Comparison of ENCODE assay signal across 27 cellular contexts in the genomic region with DNA sequence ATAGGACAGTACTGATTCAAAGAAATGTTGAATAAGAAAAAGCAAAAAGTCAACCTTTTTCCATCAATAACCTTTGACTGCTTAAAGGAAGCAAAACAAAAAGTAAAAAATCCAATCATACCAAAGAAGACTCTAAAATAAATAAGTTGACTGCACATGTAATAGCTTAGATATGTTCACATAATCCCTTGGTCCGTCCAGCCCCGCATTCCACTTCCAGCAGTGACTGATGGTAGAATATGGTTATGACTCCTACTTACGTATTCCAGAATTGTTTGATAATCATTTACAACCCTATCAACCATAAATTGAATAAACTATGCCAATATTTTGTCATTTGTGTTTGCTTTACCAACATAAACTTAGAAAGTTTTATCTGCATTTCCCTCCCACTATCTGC.
A peak's percentile ranks its signal among the peaks of the same experiment; 100 is the strongest.
DNase-seq lines count a peak whose midpoint lies in the region; ATAC-seq and TF ChIP-seq lines count a peak whose summit lies in the region.
"Had no signal": no experiment of that assay in that cellular context is flagged by ENCODE, and none has a peak within 500 bp of the region (broad histone marks: within the 10 kb centered on the region; RNA-seq: fewer than 3 reads in every experiment).

No MANE protein-coding gene starts in this region.

- intact Hi-C loops in CD4-positive, alpha-beta memory T cell (cut with micrococcal nuclease) = no loop called here

- POLR2A ChIA-PET in CD4-positive, alpha-beta memory T cell (lab: Charles Lee; ENCODE audit: partially characterized antibody) = no interaction called here

- H3K9me3 Mint-ChIP-seq in HFFc6 = no peaks in the 10 kb centered on the region; the same call in 1 of the 2 replicates
- H3K9me3 Mint-ChIP-seq in CD4-positive, alpha-beta memory T cell = peaks cover 0 to 4% (median 0%) of the 10 kb centered on the region in 8 donors
- H3K9me3 Mint-ChIP-seq: activated naive CD4-positive, alpha-beta T cell treated with anti-CD3 and anti-CD28 coated beads, Interleukin-2, amount 10 ng/mL, durations not matched to agents 7 days and 5 days; nephron; stimulated activated effector memory CD8-positive, alpha-beta T cell treated with anti-CD3 and anti-CD28 coated beads, Interleukin-12 subunit alpha, Interleukin-12 subunit beta, amount 100 ng/mL, for 72 hours had no signal

- peak overlapping the region; percentile 14; the same call in 1 of the 2 replicates for H3K4me3 Mint-ChIP-seq in HFFc6
- H3K4me3 Mint-ChIP-seq in CD4-positive, alpha-beta memory T cell = no peak overlapping the region
- H3K4me3 Mint-ChIP-seq: activated CD4-positive, alpha-beta memory T cell treated with anti-CD3 and anti-CD28 coated beads, Interleukin-2, amount 10 ng/mL, durations not matched to agents 7 days and 5 days; activated naive CD4-positive, alpha-beta T cell treated with anti-CD3 and anti-CD28 coated beads, Interleukin-2, amount 10 ng/mL, durations not matched to agents 7 days and 5 days; GM23338; nephron; stimulated activated effector memory CD8-positive, alpha-beta T cell treated with anti-CD3 and anti-CD28 coated beads, Interleukin-12 subunit alpha, Interleukin-12 subunit beta, amount 100 ng/mL, for 72 hours had no signal

- H3K36me3 ChIP-seq in CD4-positive, alpha-beta memory T cell (ENCODE audit: insufficient read depth, low read length) = no peaks in the 10 kb centered on the region
- H3K36me3 ChIP-seq: esophagus muscularis mucosa, lower lobe of right lung, pancreas, right atrium auricular region, upper lobe of left lung had no signal

- H3K27ac Mint-ChIP-seq in HFFc6 = peak overlapping the region; percentile 26
- no peak overlapping the region for H3K27ac Mint-ChIP-seq in CD4-positive, alpha-beta memory T cell
- H3K27ac Mint-ChIP-seq: activated CD4-positive, alpha-beta memory T cell treated with anti-CD3 and anti-CD28 coated beads, Interleukin-2, amount 10 ng/mL, durations not matched to agents 7 days and 5 days; activated naive CD4-positive, alpha-beta T cell treated with anti-CD3 and anti-CD28 coated beads, Interleukin-2, amount 10 ng/mL, durations not matched to agents 7 days and 5 days; GM23338; nephron; stimulated activated effector memory CD8-positive, alpha-beta T cell treated with anti-CD3 and anti-CD28 coated beads, Interleukin-12 subunit alpha, Interleukin-12 subunit beta, amount 100 ng/mL, for 72 hours had no signal

- no peaks in the 10 kb centered on the region for H3K27me3 ChIP-seq in CD4-positive, alpha-beta memory T cell (ENCODE audit: insufficient read depth, low read length)
- H3K27me3 ChIP-seq: esophagus muscularis mucosa, pancreas, right atrium auricular region, upper lobe of left lung had no signal

- in situ Hi-C loops in astrocyte of the spinal cord (cut with HindIII; ENCODE audit: low sequenced_read_pairs) = no loop called here

- H3K4me1 Mint-ChIP-seq in HFFc6 (ENCODE audit: low read depth) = peaks cover 33% of the 10 kb centered on the region
- H3K4me1 Mint-ChIP-seq in CD4-positive, alpha-beta memory T cell = peaks cover 6 to 23% (median 11%) of the 10 kb centered on the region in 4 donors
- H3K4me1 Mint-ChIP-seq: GM23338 had no signal

- no peak for TF ChIP-seq CTCF in HFFc6 (IDR thresholded peaks at IDR 0.05)
- no peak for TF ChIP-seq CTCF in astrocyte of the spinal cord (IDR thresholded peaks at IDR 0.05; ENCODE audit: low read depth, low read length)

- H3K4me3 ChIP-seq in astrocyte of the spinal cord (ENCODE audit: low read depth, low read length) = no peak overlapping the region
- no peak overlapping the region for H3K4me3 ChIP-seq in CD4-positive, alpha-beta memory T cell (ENCODE audit: low read length in 2 of 2)
- H3K4me3 ChIP-seq: esophagus muscularis mucosa, GM23338, lower lobe of right lung, pancreas, right atrium auricular region, upper lobe of left lung had no signal

- H3K4me1 ChIP-seq in CD4-positive, alpha-beta memory T cell (ENCODE audit: insufficient read depth, low read length) = peaks cover 10% of the 10 kb centered on the region
- H3K4me1 ChIP-seq: lower lobe of right lung, pancreas, right atrium auricular region, upper lobe of left lung had no signal

- peak; percentile 54 for DNase-seq in HFFc6
- peak; percentile 46 for DNase-seq in astrocyte of the spinal cord (ENCODE audit: low read depth, low spot score)
- peak; percentile 34 for DNase-seq in kidney glomerular epithelial cell (lab: John Stamatoyannopoulos, UW)
- peak; percentile 18 for DNase-seq in stromal cell of bone marrow (ENCODE audit: low read depth)
- no peak for DNase-seq in T-helper 9 cell
- DNase-seq in CD4-positive, alpha-beta memory T cell = no peak
- DNase-seq: activated CD4-positive, alpha-beta memory T cell treated with anti-CD3 and anti-CD28 coated beads, Interleukin-2, amount 10 ng/mL, durations not matched to agents 7 days and 5 days; activated CD8-positive, alpha-beta memory T cell treated with anti-CD3 and anti-CD28 coated beads, Interleukin-2, amount 50 U/mL, for 48 hours; activated naive CD4-positive, alpha-beta T cell treated with anti-CD3 and anti-CD28 coated beads, Interleukin-2, amount 10 ng/mL, durations not matched to agents 7 days and 5 days; cortex of kidney; glutamatergic neuron; lower lobe of right lung; NCI-H1417 treated with DMSO at 0.1 percent for 48 hours; NCI-H2081 treated with DMSO at 0.1 percent for 48 hours; NCI-H345; NCI-H748 treated with DMSO at 0.1 percent for 48 hours; pancreas; stimulated activated CD4-positive, alpha-beta T cell treated with anti-CD3 and anti-CD28 coated beads, Interleukin-4, amount 100 ng/mL, for 24 hours; upper lobe of left lung had no signal

- H3K36me3 Mint-ChIP-seq in HFFc6 (ENCODE audit: low read depth) = peaks cover 7% of the 10 kb centered on the region; the same call in 1 of the 2 replicates
- no peaks in the 10 kb centered on the region for H3K36me3 Mint-ChIP-seq in CD4-positive, alpha-beta memory T cell
- H3K36me3 Mint-ChIP-seq: stimulated activated effector memory CD8-positive, alpha-beta T cell treated with anti-CD3 and anti-CD28 coated beads, Interleukin-12 subunit alpha, Interleukin-12 subunit beta, amount 100 ng/mL, for 72 hours had no signal

- H3K27ac ChIP-seq in CD4-positive, alpha-beta memory T cell (ENCODE audit: low read depth, low read length) = no peak overlapping the region
- H3K27ac ChIP-seq: esophagus muscularis mucosa, lower lobe of right lung, pancreas, right atrium auricular region, RWPE1, upper lobe of left lung had no signal

- CTCF ChIA-PET in CD4-positive, alpha-beta memory T cell (lab: Charles Lee; ENCODE audit: partially characterized antibody) = interaction anchor here (1.1 kb wide), 1 partner anchor 162 kb away, joined by 3 read pairs; no protein-coding TSS in a partner anchor

- H3K27me3 Mint-ChIP-seq in HFFc6 (ENCODE audit: insufficient read depth) = no peaks in the 10 kb centered on the region
- peaks cover 5 to 8% of the 10 kb centered on the region in 2 donors for H3K27me3 Mint-ChIP-seq in CD4-positive, alpha-beta memory T cell

- ATAC-seq in HG03571 (IDR thresholded peaks at IDR 0.05; ENCODE audit: unreplicated experiment) = no peak
- ATAC-seq: activated CD4-positive, CD25-positive, alpha-beta regulatory T cell treated with anti-CD3 and anti-CD28 coated beads, Interleukin-2, amount 50 U/mL, for 24 hours; GM23338; lower lobe of right lung; pancreas; stimulated activated effector memory CD8-positive, alpha-beta T cell treated with anti-CD3 and anti-CD28 coated beads, Interleukin-12 subunit alpha, Interleukin-12 subunit beta, amount 100 ng/mL, for 72 hours had no signal

- no peaks in the 10 kb centered on the region for H3K9me3 ChIP-seq in CD4-positive, alpha-beta memory T cell (ENCODE audit: control insufficient read depth in 1 of 2, low read length in 2 of 2)
- H3K9me3 ChIP-seq: esophagus muscularis mucosa, lower lobe of right lung, pancreas, right atrium auricular region, upper lobe of left lung had no signal

Comparison
In these comparisons a context has a peak if more than half of its experiments do, and no peak if none do; other contexts are left out.
1. DNase-seq: peak in HFFc6 (single experiment), astrocyte of the spinal cord (single experiment), kidney glomerular epithelial cell (single experiment) and stromal cell of bone marrow (single experiment); none in T-helper 9 cell (single experiment) and CD4-positive, alpha-beta memory T cell (0 of 5).